Comparison of ENCODE assay signal across 12 cellular contexts in the genomic region with DNA sequence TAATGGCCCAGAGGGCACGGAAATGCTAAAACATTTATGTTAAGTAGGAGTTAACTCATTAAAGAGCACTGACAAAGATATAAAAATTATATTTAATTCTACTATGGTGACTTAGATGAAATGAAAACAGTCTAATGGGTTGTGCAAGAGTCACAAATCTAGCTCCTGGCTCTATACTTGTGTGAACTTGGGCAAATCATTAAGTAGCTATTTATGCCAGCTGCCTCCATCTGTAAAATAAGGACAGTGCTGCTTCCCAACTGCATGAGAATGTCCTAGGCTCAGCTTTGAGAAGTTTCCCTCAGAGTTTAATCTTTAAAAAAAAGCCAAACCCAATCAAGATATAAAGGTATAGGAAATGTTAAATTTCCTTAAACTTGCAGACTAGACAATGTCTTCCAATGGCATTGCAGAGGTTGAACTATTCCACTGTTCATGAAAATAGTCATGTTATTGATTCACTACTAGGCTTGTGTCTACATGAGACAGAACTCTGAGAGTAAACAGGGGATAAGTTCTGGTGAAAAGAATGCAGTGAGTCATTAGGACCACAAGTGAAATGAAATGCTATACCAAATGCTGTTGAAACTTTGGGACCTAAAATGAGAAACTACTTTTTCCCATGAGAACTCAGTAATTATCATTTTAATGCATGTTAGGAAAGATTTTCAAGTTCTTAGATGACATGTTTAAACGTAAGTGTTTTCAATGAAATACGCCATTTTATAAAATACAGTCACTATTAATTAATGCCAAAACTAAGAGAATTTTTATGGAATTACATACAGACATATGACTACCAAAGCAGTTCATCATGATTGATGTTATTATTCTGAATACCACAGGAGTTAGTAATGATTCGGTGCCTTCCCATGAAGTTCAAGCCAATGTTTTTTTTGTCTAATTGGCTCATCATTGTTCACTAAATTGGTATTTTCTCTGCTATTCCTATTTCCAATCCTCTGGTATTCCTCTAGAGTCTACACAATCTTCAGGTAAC.
DNase-seq lines count a peak whose midpoint lies in the region; ATAC-seq and TF ChIP-seq lines count a peak whose summit lies in the region.
"Had no signal": no experiment of that assay in that cellular context is flagged by ENCODE, and none has a peak within 500 bp of the region (broad histone marks: within the 10 kb centered on the region; RNA-seq: fewer than 3 reads in every experiment).

No MANE protein-coding gene starts in this region.

- H3K36me3 ChIP-seq in mammary epithelial cell (ENCODE audit: insufficient read depth, low read length): no peaks in the 10 kb centered on the region
- no peaks in the 10 kb centered on the region for H3K36me3 ChIP-seq in mucosa of descending colon (ENCODE audit: low read depth)
- H3K36me3 ChIP-seq: lower lobe of right lung had no signal

- peaks cover 65% of the 10 kb centered on the region for H3K4me1 ChIP-seq in mammary epithelial cell (ENCODE audit: insufficient read depth, low read length)
- no peaks in the 10 kb centered on the region for H3K4me1 ChIP-seq in mucosa of descending colon (ENCODE audit: low read depth)
- H3K4me1 ChIP-seq: lower lobe of right lung had no signal

- peak overlapping the region; percentile 88 for H3K27ac ChIP-seq in mammary epithelial cell (ENCODE audit: insufficient read depth, low read depth, low read length)
- H3K27ac ChIP-seq: lower lobe of right lung had no signal

- intact Hi-C loops in mammary epithelial cell (cut with micrococcal nuclease) (loop anchor here (1.0 to 5.0 kb wide), 2 partner anchors 11 to 55 kb away; no protein-coding TSS in a partner anchor), mucosa of descending colon (cut with DNase I, micrococcal nuclease) (no loop called here)

- in situ Hi-C loops in mammary epithelial cell (cut with MboI; ENCODE audit: low sequenced_read_pairs in 2 of 2): no loop called here

- no peaks in the 10 kb centered on the region for H3K27me3 ChIP-seq in mammary epithelial cell (ENCODE audit: insufficient read depth, low read length)

- CTCF ChIA-PET in mammary epithelial cell (lab: Charles Lee; ENCODE audit: low non-redundant PET): no interaction called here

- peak overlapping the region; percentile 71 for H3K4me2 ChIP-seq in mammary epithelial cell (ENCODE audit: insufficient read depth, low read depth, low read length)

- H3K9me3 ChIP-seq in mammary epithelial cell (replicated peaks; ENCODE audit: insufficient read depth, low read length) (no peaks in the 10 kb centered on the region), mucosa of descending colon (no peaks in the 10 kb centered on the region)
- H3K9me3 ChIP-seq: lower lobe of right lung had no signal

- WGBS in mammary epithelial cell (ENCODE audit: low coverage, missing lambda C conversion rate): 25% methylated on average over 4 of the region's 4 CpGs

- no peak for TF ChIP-seq CTCF in mammary epithelial cell (conservative IDR thresholded peaks at IDR 0.05 in 1 of 2, IDR thresholded peaks at IDR 0.05 in 1 of 2; ENCODE audit: extremely low read depth in 1 of 2, insufficient read depth in 1 of 2, low read depth in 1 of 2, low read length in 2 of 2)
- TF ChIP-seq CTCF in mucosa of descending colon (IDR thresholded peaks at IDR 0.05): no peak

- ATAC-seq in mucosa of descending colon (peak; percentile 42), GM19395 (IDR thresholded peaks at IDR 0.05; ENCODE audit: unreplicated experiment) (no peak)
- ATAC-seq: lower lobe of right lung had no signal

- H3K9ac ChIP-seq in mammary epithelial cell (ENCODE audit: insufficient read depth, low read length): peak overlapping the region; percentile 62

- peaks cover 80% of the 10 kb centered on the region for H3K79me2 ChIP-seq in mammary epithelial cell (ENCODE audit: insufficient read depth, low read length)

- DNase-seq in DMS 273 treated with DMSO at 0.1 percent for 48 hours (lab: John Stamatoyannopoulos, UW) (peak; percentile 40), LHCN-M2 (ENCODE audit: low read depth) (peak; percentile 97), mammary epithelial cell (peak; percentile 94), mucosa of descending colon (no peak), GDM1 (lab: John Stamatoyannopoulos, UW) (no peak), UCSD-AML1 (lab: John Stamatoyannopoulos, UW; ENCODE audit: unreplicated experiment) (no peak), NCI-H774 (lab: John Stamatoyannopoulos, UW) (no peak)
- DNase-seq: central memory CD4-positive, alpha-beta T cell; lower lobe of right lung; NCI-H2081; T1000 had no signal

- no peaks in the 10 kb centered on the region for H4K20me1 ChIP-seq in mammary epithelial cell (ENCODE audit: insufficient read depth, low read length)

- dilution Hi-C loops in mammary epithelial cell (cut with HindIII; ENCODE audit: low sequenced_read_pairs): no loop called here

- BruUV-seq in mammary epithelial cell (replicated peaks; lab: Mats Ljungman, UMichigan): TSS peak; percentile 20

- peak overlapping the region in 1 of 3 experiments; percentile 19 for H3K4me3 ChIP-seq in mammary epithelial cell (replicated peaks in 1 of 3; ENCODE audit: insufficient read depth in 1 of 3, low read depth in 2 of 3, low read length in 3 of 3)
- no peak overlapping the region for H3K4me3 ChIP-seq in mucosa of descending colon
- H3K4me3 ChIP-seq: lower lobe of right lung had no signal

- no peak overlapping the region for H2AFZ ChIP-seq in mammary epithelial cell (ENCODE audit: low read depth, low read length)

Comparison
In these comparisons a context has a peak if more than half of its experiments do, and no peak if none do; other contexts are left out.
1. DNase-seq: peak in DMS 273 treated with DMSO at 0.1 percent for 48 hours (single experiment), LHCN-M2 (single experiment) and mammary epithelial cell (single experiment); none in mucosa of descending colon (0 of 3), GDM1 (single experiment), UCSD-AML1 (single experiment) and NCI-H774 (single experiment).